ENCODE assay signal across 25 cellular contexts in genomic region chr9:95344735-95345134, GRCh38.
"Had no signal": no experiment of that assay in that cellular context is flagged by ENCODE, and none has a peak within 500 bp of the region (broad histone marks: within the 10 kb centered on the region; RNA-seq: fewer than 3 reads in every experiment).

No MANE protein-coding gene starts in this region.

- H3K4me3 ChIP-seq: MG63, SJCRH30 had no signal

- H3K36me3 ChIP-seq: MG63, SJCRH30 had no signal

- H3K9me3 ChIP-seq: MG63 had no signal

- ATAC-seq: SK-N-SH treated with all-trans-retinoic acid at 6 μM for 48 hours had no signal

- DNase-seq: Karpas-422, KG1, MG63, NCI-H1048, NCI-H1105 treated with DMSO at 0.1 percent for 48 hours, NCI-H1417 treated with DMSO at 0.1 percent for 48 hours, NCI-H146, NCI-H1694 treated with DMSO at 0.1 percent for 48 hours, NCI-H1930, NCI-H2081 treated with DMSO at 0.1 percent for 48 hours, NCI-H2171, NCI-H226, NCI-H446, NCI-H510A, NCI-H524 treated with DMSO at 0.1 percent for 48 hours, NCI-H69, NCI-H774, Right ventricle myocardium superior, RPMI8226, SJCRH30, T-helper 1 cell had no signal

- FAIRE-seq: HTR-8/SVneo, RCC 7860 had no signal

- H3K27ac ChIP-seq: HL-60, SJCRH30 had no signal

- H3K27me3 ChIP-seq: MG63, SJCRH30 had no signal
